Comparison of ENCODE assay signal across 9 cellular contexts in genomic region chr1:60281360-60281932, GRCh38.
A peak's percentile ranks its signal among the peaks of the same experiment; 100 is the strongest.
DNase-seq lines count a peak whose midpoint lies in the region; ATAC-seq and TF ChIP-seq lines count a peak whose summit lies in the region.
"Had no signal": no experiment of that assay in that cellular context is flagged by ENCODE, and none has a peak within 500 bp of the region (broad histone marks: within the 10 kb centered on the region; RNA-seq: fewer than 3 reads in every experiment).

No MANE protein-coding gene starts in this region.

- H3K27me3 ChIP-seq in Loucy (ENCODE audit: insufficient read depth, low read length, poor library complexity, severe bottlenecking) (no peaks in the 10 kb centered on the region), RWPE2 (ENCODE audit: insufficient read depth, poor library complexity, severe bottlenecking) (no peaks in the 10 kb centered on the region), dorsolateral prefrontal cortex (no peaks in the 10 kb centered on the region), lung (ENCODE audit: control insufficient read depth, insufficient read depth) (no peaks in the 10 kb centered on the region), upper lobe of left lung (no peaks in the 10 kb centered on the region)

- no peak overlapping the region for H3K9ac ChIP-seq in Loucy (ENCODE audit: low read depth, low read length, poor library complexity, severe bottlenecking)

- TF ChIP-seq POLR2A in upper lobe of left lung (IDR thresholded peaks at IDR 0.05): no peak

- H3K4me3 ChIP-seq in Loucy (ENCODE audit: low read length, poor library complexity, severe bottlenecking) (peak overlapping the region; percentile 37), RWPE2 (ENCODE audit: severe bottlenecking) (no peak overlapping the region), dorsolateral prefrontal cortex (peak overlapping the region in 4 of 59 donors; percentile 9 to 37 (median 18)), lung (no peak overlapping the region), upper lobe of left lung (no peak overlapping the region)

- CTCF ChIA-PET in GM10248 (lab: Yijun Ruan, JAX): interaction anchor here (0.7 to 2.8 kb wide), 12 partner anchors 8 to 1307 kb away, joined by 3 to 29 read pairs (median 6); no protein-coding TSS in a partner anchor
- CTCF ChIA-PET in HEK293T (lab: Yijun Ruan, JAX): interaction anchor here (0.5 to 2.1 kb wide), 9 partner anchors 8 to 553 kb away, joined by 3 to 25 read pairs (median 3); no protein-coding TSS in a partner anchor

- H3K4me1 ChIP-seq in Loucy (ENCODE audit: insufficient read depth, low read length, poor library complexity, severe bottlenecking) (peaks cover 21% of the 10 kb centered on the region), RWPE2 (ENCODE audit: insufficient read depth, poor library complexity, severe bottlenecking) (no peaks in the 10 kb centered on the region), lung (ENCODE audit: control insufficient read depth in 2 of 2, insufficient read depth in 2 of 2, low read length in 2 of 2) (no peaks in the 10 kb centered on the region), upper lobe of left lung (peaks cover 0 to 7% (median 3%) of the 10 kb centered on the region in 4 donors)

- peak overlapping the region; percentile 68 for H3K4me2 ChIP-seq in Loucy (ENCODE audit: low read depth, low read length, poor library complexity, severe bottlenecking)

- H3K36me3 ChIP-seq in Loucy (ENCODE audit: insufficient read depth, low read length) (no peaks in the 10 kb centered on the region), RWPE2 (ENCODE audit: low read depth) (no peaks in the 10 kb centered on the region), lung (ENCODE audit: control insufficient read depth in 2 of 2, insufficient read depth in 2 of 2, low read length in 2 of 2) (no peaks in the 10 kb centered on the region), upper lobe of left lung (no peaks in the 10 kb centered on the region)

- peak; percentile 99 for ATAC-seq in RWPE2 (ENCODE audit: low read depth)
- ATAC-seq in lung (ENCODE audit: insufficient read depth, low FRiP score): peak; percentile 89
- ATAC-seq in upper lobe of left lung (ENCODE audit: low FRiP score in 2 of 2): peak; percentile 83 to 84
- ATAC-seq: naive thymus-derived CD4-positive, alpha-beta T cell had no signal

- no peaks in the 10 kb centered on the region for H4K20me1 ChIP-seq in Loucy (ENCODE audit: insufficient read depth, low read length, poor library complexity, severe bottlenecking)

- H3K27ac ChIP-seq in 22Rv1 (no peak overlapping the region), RWPE2 (ENCODE audit: poor library complexity, severe bottlenecking) (no peak overlapping the region), dorsolateral prefrontal cortex (peak overlapping the region in 1 of 59 donors; percentile 26), lung (ENCODE audit: low read depth in 1 of 2, low read length in 1 of 2) (no peak overlapping the region), upper lobe of left lung (no peak overlapping the region)

- H3K9me3 ChIP-seq in Loucy (ENCODE audit: insufficient read depth, low read depth, low read length) (no peaks in the 10 kb centered on the region), RWPE2 (ENCODE audit: severe bottlenecking) (no peaks in the 10 kb centered on the region), lung (ENCODE audit: control insufficient read depth in 2 of 2, insufficient read depth in 1 of 2, low read length in 1 of 2) (no peaks in the 10 kb centered on the region), upper lobe of left lung (no peaks in the 10 kb centered on the region)

- POLR2A ChIA-PET in GM10248 (lab: Yijun Ruan, JAX) (no interaction called here), HEK293T (lab: Yijun Ruan, JAX) (interaction anchor here (0.9 kb wide), 1 partner anchor 484 kb away, joined by 4 read pairs; no protein-coding TSS in a partner anchor)

- TF ChIP-seq CTCF in 22Rv1 (IDR thresholded peaks at IDR 0.05): peak; percentile 94
- TF ChIP-seq CTCF in GM10248 (IDR thresholded peaks at IDR 0.05; ENCODE audit: control extremely low read depth, extremely low read depth, low read depth, missing control alignments): peak; percentile 43
- TF ChIP-seq CTCF in Loucy (conservative IDR thresholded peaks at IDR 0.05; ENCODE audit: low read length): peak; percentile 99
- peak; percentile 93 for TF ChIP-seq CTCF in RWPE2 (IDR thresholded peaks at IDR 0.05; ENCODE audit: poor library complexity, severe bottlenecking)
- TF ChIP-seq CTCF in dorsolateral prefrontal cortex (IDR thresholded peaks at IDR 0.05 in 54 of 56, conservative IDR thresholded peaks at IDR 0.05 in 2 of 56; ENCODE audit: low read depth in 1 of 56, partially characterized antibody in 56 of 56): peak; percentile 70 to 94 (median 88)
- TF ChIP-seq CTCF in lung (IDR thresholded peaks at IDR 0.05; ENCODE audit: control extremely low read depth, extremely low read depth): peak; percentile 61
- peak; percentile 58 to 79 (median 69) for TF ChIP-seq CTCF in upper lobe of left lung (IDR thresholded peaks at IDR 0.05)

- intact Hi-C loops in dorsolateral prefrontal cortex (cut with DNase I): loop anchor here (2.0 to 10.0 kb wide), 3 partner anchors 483 to 1573 kb away; no protein-coding TSS in a partner anchor

- H3K9me2 ChIP-seq in Loucy (replicated peaks; ENCODE audit: low read depth, low read length): no peaks in the 10 kb centered on the region

- H3F3A ChIP-seq in Loucy (ENCODE audit: low read depth): no peaks in the 10 kb centered on the region

- no peak for TF ChIP-seq EP300 in upper lobe of left lung (IDR thresholded peaks at IDR 0.05)

- no peaks in the 10 kb centered on the region for H3K79me2 ChIP-seq in Loucy (ENCODE audit: insufficient read depth, low read length)

- DNase-seq in GM10248 (ENCODE audit: extremely low spot score) (peak; percentile 34), HEK293T (ENCODE audit: extremely low spot score) (peak; percentile 87), RWPE2 (ENCODE audit: low spot score) (peak; percentile 65), dorsolateral prefrontal cortex (peak; percentile 23 to 87 (median 74)), lung (ENCODE audit: low spot score) (peak; percentile 56), upper lobe of left lung (peak in 1 of 2 donors; percentile 56)

- H2AFZ ChIP-seq in Loucy (ENCODE audit: low read length): no peak overlapping the region

- 18 to 21% methylated on average over 9 of the region's 9 CpGs for WGBS in lung, 2 donors
- whole genome bisulfite sequencing in upper lobe of left lung, 2 donors: 17 to 18% methylated on average over 9 of the region's 9 CpGs

TF ChIP-seq in HEK293T, 16 proteins besides CTCF, POLR2A, EP300 and RAD21:
- TF ChIP-seq PKNOX1 (IDR thresholded peaks at IDR 0.05) (peak; percentile 90), L3MBTL2 (conservative IDR thresholded peaks at IDR 0.05) (no peak)

Comparison
In these comparisons a context has a peak if more than half of its experiments do, and no peak if none do; other contexts are left out.
1. CTCF ChIP-seq: peak in every context shown above with its lines; median percentile 99 in Loucy; 94 in 22Rv1; 93 in RWPE2; 88 in dorsolateral prefrontal cortex; 69 in upper lobe of left lung; 61 in lung; 43 in GM10248.